Comparison of ENCODE assay signal across 2 cellular contexts in the genomic region with DNA sequence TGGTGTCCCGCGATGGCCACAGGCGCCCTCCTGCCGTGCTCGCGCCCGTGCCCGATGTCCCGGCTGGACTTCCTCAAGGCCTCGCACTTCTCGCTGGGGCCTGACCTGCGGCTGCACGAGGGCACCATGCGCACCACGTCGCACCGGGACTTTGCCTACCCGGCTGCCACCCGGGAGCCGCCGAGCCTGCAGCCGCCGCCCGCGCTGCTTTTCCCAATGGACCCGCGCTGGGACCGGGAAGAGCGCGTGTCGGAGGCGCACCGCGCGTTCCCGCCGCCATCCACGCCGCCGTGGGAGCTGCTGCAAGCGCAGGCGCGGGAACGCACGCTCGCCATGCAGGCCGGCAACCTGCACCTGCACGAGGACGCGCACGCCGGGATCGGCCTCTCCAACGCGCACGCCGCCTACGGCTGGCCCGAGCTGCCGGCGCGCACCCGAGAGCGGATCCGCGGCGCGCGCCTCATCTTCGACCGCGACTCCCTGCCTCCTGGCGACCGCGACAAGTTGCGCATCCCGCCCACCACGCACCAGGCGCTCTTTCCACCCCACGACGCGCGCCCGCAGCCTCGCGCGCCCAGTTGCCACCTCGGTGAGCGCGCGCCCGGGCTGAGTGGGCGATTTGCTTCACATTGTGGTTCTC.
TF ChIP-seq lines count a peak whose summit lies in the region.

No MANE protein-coding gene starts in this region.

TF ChIP-seq in Ishikawa, 13 proteins besides CTCF, POLR2A, EP300 and RAD21:
- peak; percentile 45; the same call in 1 of the 2 replicates for TF ChIP-seq TEAD4 (IDR thresholded peaks at IDR 0.05)
- TF ChIP-seq EGR1 (IDR thresholded peaks at IDR 0.05): no peak
- TF ChIP-seq, protein P1, sequence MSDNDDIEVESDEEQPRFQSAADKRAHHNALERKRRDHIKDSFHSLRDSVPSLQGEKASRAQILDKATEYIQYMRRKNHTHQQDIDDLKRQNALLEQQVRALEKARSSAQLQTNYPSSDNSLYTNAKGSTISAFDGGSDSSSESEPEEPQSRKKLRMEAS (IDR thresholded peaks at IDR 0.05): peak; percentile 99
- no peak; the same call in 1 of the 2 replicates for TF ChIP-seq TCF12 (IDR thresholded peaks at IDR 0.05; ENCODE audit: low read depth)
- TF ChIP-seq, protein P2, sequence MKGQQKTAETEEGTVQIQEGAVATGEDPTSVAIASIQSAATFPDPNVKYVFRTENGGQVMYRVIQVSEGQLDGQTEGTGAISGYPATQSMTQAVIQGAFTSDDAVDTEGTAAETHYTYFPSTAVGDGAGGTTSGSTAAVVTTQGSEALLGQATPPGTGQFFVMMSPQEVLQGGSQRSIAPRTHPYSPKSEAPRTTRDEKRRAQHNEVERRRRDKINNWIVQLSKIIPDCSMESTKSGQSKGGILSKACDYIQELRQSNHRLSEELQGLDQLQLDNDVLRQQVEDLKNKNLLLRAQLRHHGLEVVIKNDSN (IDR thresholded peaks at IDR 0.05): no peak
- no peak; the same call in 1 of the 2 replicates for TF ChIP-seq YY1 (IDR thresholded peaks at IDR 0.05; ENCODE audit: low read depth)
- TF ChIP-seq, protein P3, sequence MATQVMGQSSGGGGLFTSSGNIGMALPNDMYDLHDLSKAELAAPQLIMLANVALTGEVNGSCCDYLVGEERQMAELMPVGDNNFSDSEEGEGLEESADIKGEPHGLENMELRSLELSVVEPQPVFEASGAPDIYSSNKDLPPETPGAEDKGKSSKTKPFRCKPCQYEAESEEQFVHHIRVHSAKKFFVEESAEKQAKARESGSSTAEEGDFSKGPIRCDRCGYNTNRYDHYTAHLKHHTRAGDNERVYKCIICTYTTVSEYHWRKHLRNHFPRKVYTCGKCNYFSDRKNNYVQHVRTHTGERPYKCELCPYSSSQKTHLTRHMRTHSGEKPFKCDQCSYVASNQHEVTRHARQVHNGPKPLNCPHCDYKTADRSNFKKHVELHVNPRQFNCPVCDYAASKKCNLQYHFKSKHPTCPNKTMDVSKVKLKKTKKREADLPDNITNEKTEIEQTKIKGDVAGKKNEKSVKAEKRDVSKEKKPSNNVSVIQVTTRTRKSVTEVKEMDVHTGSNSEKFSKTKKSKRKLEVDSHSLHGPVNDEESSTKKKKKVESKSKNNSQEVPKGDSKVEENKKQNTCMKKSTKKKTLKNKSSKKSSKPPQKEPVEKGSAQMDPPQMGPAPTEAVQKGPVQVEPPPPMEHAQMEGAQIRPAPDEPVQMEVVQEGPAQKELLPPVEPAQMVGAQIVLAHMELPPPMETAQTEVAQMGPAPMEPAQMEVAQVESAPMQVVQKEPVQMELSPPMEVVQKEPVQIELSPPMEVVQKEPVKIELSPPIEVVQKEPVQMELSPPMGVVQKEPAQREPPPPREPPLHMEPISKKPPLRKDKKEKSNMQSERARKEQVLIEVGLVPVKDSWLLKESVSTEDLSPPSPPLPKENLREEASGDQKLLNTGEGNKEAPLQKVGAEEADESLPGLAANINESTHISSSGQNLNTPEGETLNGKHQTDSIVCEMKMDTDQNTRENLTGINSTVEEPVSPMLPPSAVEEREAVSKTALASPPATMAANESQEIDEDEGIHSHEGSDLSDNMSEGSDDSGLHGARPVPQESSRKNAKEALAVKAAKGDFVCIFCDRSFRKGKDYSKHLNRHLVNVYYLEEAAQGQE (IDR thresholded peaks at IDR 0.05; ENCODE audit: low read depth): no peak
- TF ChIP-seq NFIC (IDR thresholded peaks at IDR 0.05): no peak
- TF ChIP-seq ZBTB7A (IDR thresholded peaks at IDR 0.05; ENCODE audit: low read depth): no peak
- TF ChIP-seq CEBPB (IDR thresholded peaks at IDR 0.05): no peak
- TF ChIP-seq CREB1 (IDR thresholded peaks at IDR 0.05; ENCODE audit: low read depth): no peak
- TF ChIP-seq TAF1 (IDR thresholded peaks at IDR 0.05; ENCODE audit: low read depth): 0 out of 2 replicates have a peak, but pooled peaks have one; percentile 14

TF ChIP-seq in K562, 482 proteins besides CTCF, POLR2A, EP300 and RAD21 (continues in another document):
- no peak for TF ChIP-seq RCOR1 (IDR thresholded peaks at IDR 0.05; ENCODE audit: borderline replicate concordance in 1 of 2, low read depth in 2 of 2, low read length in 2 of 2)
- TF ChIP-seq MEIS2 (IDR thresholded peaks at IDR 0.05; ENCODE audit: partially characterized antibody): peak; percentile 41
- TF ChIP-seq, protein P4, sequence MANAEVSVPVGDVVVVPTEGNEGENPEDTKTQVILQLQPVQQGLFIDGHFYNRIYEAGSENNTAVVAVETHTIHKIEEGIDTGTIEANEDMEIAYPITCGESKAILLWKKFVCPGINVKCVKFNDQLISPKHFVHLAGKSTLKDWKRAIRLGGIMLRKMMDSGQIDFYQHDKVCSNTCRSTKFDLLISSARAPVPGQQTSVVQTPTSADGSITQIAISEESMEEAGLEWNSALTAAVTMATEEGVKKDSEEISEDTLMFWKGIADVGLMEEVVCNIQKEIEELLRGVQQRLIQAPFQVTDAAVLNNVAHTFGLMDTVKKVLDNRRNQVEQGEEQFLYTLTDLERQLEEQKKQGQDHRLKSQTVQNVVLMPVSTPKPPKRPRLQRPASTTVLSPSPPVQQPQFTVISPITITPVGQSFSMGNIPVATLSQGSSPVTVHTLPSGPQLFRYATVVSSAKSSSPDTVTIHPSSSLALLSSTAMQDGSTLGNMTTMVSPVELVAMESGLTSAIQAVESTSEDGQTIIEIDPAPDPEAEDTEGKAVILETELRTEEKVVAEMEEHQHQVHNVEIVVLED (CRISPR knock-in tag; IDR thresholded peaks at IDR 0.05): peak; percentile 44; the same call in 1 of the 2 replicates
- TF ChIP-seq, protein P5, sequence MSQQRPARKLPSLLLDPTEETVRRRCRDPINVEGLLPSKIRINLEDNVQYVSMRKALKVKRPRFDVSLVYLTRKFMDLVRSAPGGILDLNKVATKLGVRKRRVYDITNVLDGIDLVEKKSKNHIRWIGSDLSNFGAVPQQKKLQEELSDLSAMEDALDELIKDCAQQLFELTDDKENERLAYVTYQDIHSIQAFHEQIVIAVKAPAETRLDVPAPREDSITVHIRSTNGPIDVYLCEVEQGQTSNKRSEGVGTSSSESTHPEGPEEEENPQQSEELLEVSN (IDR thresholded peaks at IDR 0.05; ENCODE audit: borderline replicate concordance in 1 of 2, extremely low read depth in 1 of 2, insufficient read depth in 1 of 2, insufficient read length in 1 of 2, low read depth in 1 of 2, low read length in 1 of 2, poor library complexity in 1 of 2, severe bottlenecking in 1 of 2): peak; percentile 88 to 89
- TF ChIP-seq ZFX (CRISPR knock-in tag; IDR thresholded peaks at IDR 0.05): peak; percentile 48
- TF ChIP-seq ZNF263 (CRISPR knock-in tag; IDR thresholded peaks at IDR 0.05; ENCODE audit: borderline replicate concordance): peak; percentile 61; the same call in 1 of the 2 replicates
- TF ChIP-seq PCBP1 (IDR thresholded peaks at IDR 0.05; ENCODE audit: low read depth, low read length, poor library complexity, severe bottlenecking): peak; percentile 26
- no peak for TF ChIP-seq TAF7 (tag; IDR thresholded peaks at IDR 0.05)
- TF ChIP-seq CAMTA2 (CRISPR knock-in tag; conservative IDR thresholded peaks at IDR 0.05): no peak
- TF ChIP-seq SAP30 (IDR thresholded peaks at IDR 0.05; ENCODE audit: borderline replicate concordance, insufficient read depth, low read depth, low read length, poor library complexity, severe bottlenecking): no peak
- TF ChIP-seq PHF20 (IDR thresholded peaks at IDR 0.05; ENCODE audit: partially characterized antibody): no peak
- no peak for TF ChIP-seq SMC3 (conservative IDR thresholded peaks at IDR 0.05; ENCODE audit: insufficient read depth, low read depth, low read length)
- TF ChIP-seq ZNF23 (CRISPR knock-in tag; IDR thresholded peaks at IDR 0.05): no peak
- TF ChIP-seq ATF7 (IDR thresholded peaks at IDR 0.05): no peak
- 0 out of 2 replicates have a peak, but pooled peaks have one; percentile 26 for TF ChIP-seq CREM (IDR thresholded peaks at IDR 0.05; ENCODE audit: low read depth)
- no peak for TF ChIP-seq ETV5 (CRISPR knock-in tag; IDR thresholded peaks at IDR 0.05; ENCODE audit: low read depth)
- peak; percentile 59 for TF ChIP-seq RBFOX2 (IDR thresholded peaks at IDR 0.05; ENCODE audit: low read depth, low read length)
- 0 out of 2 replicates have a peak, but pooled peaks have one; percentile 60 for TF ChIP-seq SAFB (IDR thresholded peaks at IDR 0.05; ENCODE audit: borderline replicate concordance, low read depth, low read length)
- peak; percentile 89 to 91 for TF ChIP-seq NRF1 (conservative IDR thresholded peaks at IDR 0.05 in 1 of 2, IDR thresholded peaks at IDR 0.05 in 1 of 2)
- no peak for TF ChIP-seq ZNF586 (CRISPR knock-in tag; conservative IDR thresholded peaks at IDR 0.05)
- TF ChIP-seq, protein P6, sequence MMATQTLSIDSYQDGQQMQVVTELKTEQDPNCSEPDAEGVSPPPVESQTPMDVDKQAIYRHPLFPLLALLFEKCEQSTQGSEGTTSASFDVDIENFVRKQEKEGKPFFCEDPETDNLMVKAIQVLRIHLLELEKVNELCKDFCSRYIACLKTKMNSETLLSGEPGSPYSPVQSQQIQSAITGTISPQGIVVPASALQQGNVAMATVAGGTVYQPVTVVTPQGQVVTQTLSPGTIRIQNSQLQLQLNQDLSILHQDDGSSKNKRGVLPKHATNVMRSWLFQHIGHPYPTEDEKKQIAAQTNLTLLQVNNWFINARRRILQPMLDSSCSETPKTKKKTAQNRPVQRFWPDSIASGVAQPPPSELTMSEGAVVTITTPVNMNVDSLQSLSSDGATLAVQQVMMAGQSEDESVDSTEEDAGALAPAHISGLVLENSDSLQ (IDR thresholded peaks at IDR 0.05): no peak
- peak; percentile 77; the same call in 1 of the 2 replicates for TF ChIP-seq ZNF431 (CRISPR knock-in tag; IDR thresholded peaks at IDR 0.05)
- TF ChIP-seq, protein P7, sequence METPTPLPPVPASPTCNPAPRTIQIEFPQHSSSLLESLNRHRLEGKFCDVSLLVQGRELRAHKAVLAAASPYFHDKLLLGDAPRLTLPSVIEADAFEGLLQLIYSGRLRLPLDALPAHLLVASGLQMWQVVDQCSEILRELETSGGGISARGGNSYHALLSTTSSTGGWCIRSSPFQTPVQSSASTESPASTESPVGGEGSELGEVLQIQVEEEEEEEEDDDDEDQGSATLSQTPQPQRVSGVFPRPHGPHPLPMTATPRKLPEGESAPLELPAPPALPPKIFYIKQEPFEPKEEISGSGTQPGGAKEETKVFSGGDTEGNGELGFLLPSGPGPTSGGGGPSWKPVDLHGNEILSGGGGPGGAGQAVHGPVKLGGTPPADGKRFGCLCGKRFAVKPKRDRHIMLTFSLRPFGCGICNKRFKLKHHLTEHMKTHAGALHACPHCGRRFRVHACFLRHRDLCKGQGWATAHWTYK (CRISPR knock-in tag; IDR thresholded peaks at IDR 0.05): no peak
- no peak for TF ChIP-seq SIRT6 (IDR thresholded peaks at IDR 0.05; ENCODE audit: low read depth, low read length)
- TF ChIP-seq ZBTB7A (IDR thresholded peaks at IDR 0.05; ENCODE audit: borderline replicate concordance, control insufficient read depth, low read depth, low read length): no peak
- TF ChIP-seq, protein P8, sequence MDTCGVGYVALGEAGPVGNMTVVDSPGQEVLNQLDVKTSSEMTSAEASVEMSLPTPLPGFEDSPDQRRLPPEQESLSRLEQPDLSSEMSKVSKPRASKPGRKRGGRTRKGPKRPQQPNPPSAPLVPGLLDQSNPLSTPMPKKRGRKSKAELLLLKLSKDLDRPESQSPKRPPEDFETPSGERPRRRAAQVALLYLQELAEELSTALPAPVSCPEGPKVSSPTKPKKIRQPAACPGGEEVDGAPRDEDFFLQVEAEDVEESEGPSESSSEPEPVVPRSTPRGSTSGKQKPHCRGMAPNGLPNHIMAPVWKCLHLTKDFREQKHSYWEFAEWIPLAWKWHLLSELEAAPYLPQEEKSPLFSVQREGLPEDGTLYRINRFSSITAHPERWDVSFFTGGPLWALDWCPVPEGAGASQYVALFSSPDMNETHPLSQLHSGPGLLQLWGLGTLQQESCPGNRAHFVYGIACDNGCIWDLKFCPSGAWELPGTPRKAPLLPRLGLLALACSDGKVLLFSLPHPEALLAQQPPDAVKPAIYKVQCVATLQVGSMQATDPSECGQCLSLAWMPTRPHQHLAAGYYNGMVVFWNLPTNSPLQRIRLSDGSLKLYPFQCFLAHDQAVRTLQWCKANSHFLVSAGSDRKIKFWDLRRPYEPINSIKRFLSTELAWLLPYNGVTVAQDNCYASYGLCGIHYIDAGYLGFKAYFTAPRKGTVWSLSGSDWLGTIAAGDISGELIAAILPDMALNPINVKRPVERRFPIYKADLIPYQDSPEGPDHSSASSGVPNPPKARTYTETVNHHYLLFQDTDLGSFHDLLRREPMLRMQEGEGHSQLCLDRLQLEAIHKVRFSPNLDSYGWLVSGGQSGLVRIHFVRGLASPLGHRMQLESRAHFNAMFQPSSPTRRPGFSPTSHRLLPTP (IDR thresholded peaks at IDR 0.05; ENCODE audit: borderline replicate concordance, extremely low read depth, insufficient read length): no peak
- no peak for TF ChIP-seq ZNF12 (CRISPR knock-in tag; IDR thresholded peaks at IDR 0.05)
- no peak for TF ChIP-seq MAFK (IDR thresholded peaks at IDR 0.05; ENCODE audit: low read length)
- TF ChIP-seq RB1 (IDR thresholded peaks at IDR 0.05; ENCODE audit: low read depth): peak; percentile 52; the same call in 1 of the 2 replicates
- TF ChIP-seq HMG20A (CRISPR knock-in tag; conservative IDR thresholded peaks at IDR 0.05): no peak
- peak; percentile 48 for TF ChIP-seq CCNT2 (IDR thresholded peaks at IDR 0.05; ENCODE audit: borderline replicate concordance, extremely low read depth, insufficient read length, low read depth, low read length)
- TF ChIP-seq RBM25 (IDR thresholded peaks at IDR 0.05; ENCODE audit: low read depth, low read length, severe bottlenecking): peak; percentile 15
- 0 out of 2 replicates have a peak, but pooled peaks have one; percentile 13 for TF ChIP-seq MYC (IDR thresholded peaks at IDR 0.05; ENCODE audit: low read depth, low read length)
- no peak for TF ChIP-seq MYC (CRISPR knock-in tag; IDR thresholded peaks at IDR 0.05; ENCODE audit: borderline replicate concordance, low read depth)
- TF ChIP-seq, protein P9, sequence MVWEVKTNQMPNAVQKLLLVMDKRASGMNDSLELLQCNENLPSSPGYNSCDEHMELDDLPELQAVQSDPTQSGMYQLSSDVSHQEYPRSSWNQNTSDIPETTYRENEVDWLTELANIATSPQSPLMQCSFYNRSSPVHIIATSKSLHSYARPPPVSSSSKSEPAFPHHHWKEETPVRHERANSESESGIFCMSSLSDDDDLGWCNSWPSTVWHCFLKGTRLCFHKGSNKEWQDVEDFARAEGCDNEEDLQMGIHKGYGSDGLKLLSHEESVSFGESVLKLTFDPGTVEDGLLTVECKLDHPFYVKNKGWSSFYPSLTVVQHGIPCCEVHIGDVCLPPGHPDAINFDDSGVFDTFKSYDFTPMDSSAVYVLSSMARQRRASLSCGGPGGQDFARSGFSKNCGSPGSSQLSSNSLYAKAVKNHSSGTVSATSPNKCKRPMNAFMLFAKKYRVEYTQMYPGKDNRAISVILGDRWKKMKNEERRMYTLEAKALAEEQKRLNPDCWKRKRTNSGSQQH (CRISPR knock-in tag; IDR thresholded peaks at IDR 0.05): no peak
- TF ChIP-seq, protein P10, sequence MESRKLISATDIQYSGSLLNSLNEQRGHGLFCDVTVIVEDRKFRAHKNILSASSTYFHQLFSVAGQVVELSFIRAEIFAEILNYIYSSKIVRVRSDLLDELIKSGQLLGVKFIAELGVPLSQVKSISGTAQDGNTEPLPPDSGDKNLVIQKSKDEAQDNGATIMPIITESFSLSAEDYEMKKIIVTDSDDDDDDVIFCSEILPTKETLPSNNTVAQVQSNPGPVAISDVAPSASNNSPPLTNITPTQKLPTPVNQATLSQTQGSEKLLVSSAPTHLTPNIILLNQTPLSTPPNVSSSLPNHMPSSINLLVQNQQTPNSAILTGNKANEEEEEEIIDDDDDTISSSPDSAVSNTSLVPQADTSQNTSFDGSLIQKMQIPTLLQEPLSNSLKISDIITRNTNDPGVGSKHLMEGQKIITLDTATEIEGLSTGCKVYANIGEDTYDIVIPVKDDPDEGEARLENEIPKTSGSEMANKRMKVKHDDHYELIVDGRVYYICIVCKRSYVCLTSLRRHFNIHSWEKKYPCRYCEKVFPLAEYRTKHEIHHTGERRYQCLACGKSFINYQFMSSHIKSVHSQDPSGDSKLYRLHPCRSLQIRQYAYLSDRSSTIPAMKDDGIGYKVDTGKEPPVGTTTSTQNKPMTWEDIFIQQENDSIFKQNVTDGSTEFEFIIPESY (CRISPR knock-in tag; IDR thresholded peaks at IDR 0.05): peak; percentile 78
- no peak for TF ChIP-seq ILF3 (IDR thresholded peaks at IDR 0.05; ENCODE audit: borderline replicate concordance)
